ENCODE assay signal across 31 cellular contexts in genomic region chr20:52847029-52847660, GRCh38.
DNase-seq lines count a peak whose midpoint lies in the region; ATAC-seq and TF ChIP-seq lines count a peak whose summit lies in the region.
"Had no signal": no experiment of that assay in that cellular context is flagged by ENCODE, and none has a peak within 500 bp of the region (broad histone marks: within the 10 kb centered on the region; RNA-seq: fewer than 3 reads in every experiment).

No MANE protein-coding gene starts in this region.

- TF ChIP-seq CTCF in RWPE1 (conservative IDR thresholded peaks at IDR 0.05; ENCODE audit: low read depth) (no peak), ascending aorta (IDR thresholded peaks at IDR 0.05) (no peak)

- H3K9me3 Mint-ChIP-seq in CD8-positive, alpha-beta memory T cell = peaks cover 0 to 2% (median 0%) of the 10 kb centered on the region in 5 donors
- H3K9me3 Mint-ChIP-seq: activated CD4-positive, alpha-beta memory T cell treated with anti-CD3 and anti-CD28 coated beads for 36 hours; activated T-cell treated with anti-CD3 and anti-CD28 coated beads, Interleukin-2, amount 50 U/mL, for 72 hours; stimulated activated effector memory CD8-positive, alpha-beta T cell treated with anti-CD3 and anti-CD28 coated beads, Interleukin-12 subunit alpha, Interleukin-12 subunit beta, amount 100 ng/mL, for 72 hours had no signal

- H3K27ac Mint-ChIP-seq in CD8-positive, alpha-beta memory T cell = no peak overlapping the region
- H3K27ac Mint-ChIP-seq: activated CD4-positive, alpha-beta memory T cell treated with anti-CD3 and anti-CD28 coated beads for 36 hours; activated T-cell treated with anti-CD3 and anti-CD28 coated beads, Interleukin-2, amount 50 U/mL, for 72 hours; CD14-positive monocyte; naive B cell; stimulated activated effector memory CD8-positive, alpha-beta T cell treated with anti-CD3 and anti-CD28 coated beads, Interleukin-12 subunit alpha, Interleukin-12 subunit beta, amount 100 ng/mL, for 72 hours had no signal

- H3K27me3 ChIP-seq in ascending aorta = no peaks in the 10 kb centered on the region
- H3K27me3 ChIP-seq in CD8-positive, alpha-beta memory T cell (ENCODE audit: insufficient read depth, low read length, poor library complexity, severe bottlenecking) = no peaks in the 10 kb centered on the region
- H3K27me3 ChIP-seq: adrenal gland, MG63 had no signal

- no peaks in the 10 kb centered on the region for H3K4me1 Mint-ChIP-seq in CD8-positive, alpha-beta memory T cell
- H3K4me1 Mint-ChIP-seq: CD14-positive monocyte; naive B cell; stimulated activated effector memory CD8-positive, alpha-beta T cell treated with anti-CD3 and anti-CD28 coated beads, Interleukin-12 subunit alpha, Interleukin-12 subunit beta, amount 100 ng/mL, for 72 hours had no signal

- peak; percentile 75 for DNase-seq in M059J (ENCODE audit: low read depth)
- DNase-seq in RWPE1 (ENCODE audit: low spot score) = peak; percentile 35
- peak; percentile 1 for DNase-seq in renal cortical epithelial cell (ENCODE audit: low read depth)
- no peak for DNase-seq in ascending aorta (ENCODE audit: low spot score in 2 of 2)
- no peak for DNase-seq in CD8-positive, alpha-beta memory T cell
- DNase-seq: activated CD4-positive, alpha-beta memory T cell treated with anti-CD3 and anti-CD28 coated beads for 36 hours; activated CD4-positive, alpha-beta T cell treated with anti-CD3 and anti-CD28 coated beads for 1 hour; activated naive CD4-positive, alpha-beta T cell treated with Interleukin-2 at 50 U/mL for 16 hours; activated T-cell treated with anti-CD3 and anti-CD28 coated beads, Interleukin-2, amount 50 U/mL, for 72 hours; adrenal gland; dorsolateral prefrontal cortex; GOT3; islet precursor cell; KBM-7; left ventricle myocardium superior; MG63; midbrain; naive B cell; NCI-H1105; NCI-H187 treated with DMSO at 0.1 percent for 48 hours; NCI-H526 treated with DMSO at 0.1 percent for 48 hours; nucleus accumbens; PC-9; SHP77; trophoblast cell had no signal

- intact Hi-C loops in ascending aorta (cut with DNase I) = no loop called here

- H3K36me3 ChIP-seq in ascending aorta = no peaks in the 10 kb centered on the region
- no peaks in the 10 kb centered on the region for H3K36me3 ChIP-seq in CD8-positive, alpha-beta memory T cell (ENCODE audit: insufficient read depth, low read length)
- H3K36me3 ChIP-seq: adrenal gland, MG63, prostate gland had no signal

- no peaks in the 10 kb centered on the region for H3K4me1 ChIP-seq in ascending aorta
- no peaks in the 10 kb centered on the region for H3K4me1 ChIP-seq in CD8-positive, alpha-beta memory T cell (ENCODE audit: insufficient read depth, low read length)
- H3K4me1 ChIP-seq: prostate gland had no signal

- H3K4me3 ChIP-seq in ascending aorta = no peak overlapping the region
- no peak overlapping the region for H3K4me3 ChIP-seq in CD8-positive, alpha-beta memory T cell (ENCODE audit: low read length)
- H3K4me3 ChIP-seq: adrenal gland, dorsolateral prefrontal cortex, MG63, PC-9, prostate gland had no signal

- no peaks in the 10 kb centered on the region for H3K9me3 ChIP-seq in ascending aorta
- no peaks in the 10 kb centered on the region for H3K9me3 ChIP-seq in CD8-positive, alpha-beta memory T cell (ENCODE audit: low read length)
- H3K9me3 ChIP-seq: adrenal gland, MG63, prostate gland had no signal

- ATAC-seq in esophagus mucosa (peak; percentile 82), HG03097 (IDR thresholded peaks at IDR 0.05; ENCODE audit: low FRiP score, unreplicated experiment) (no peak)
- ATAC-seq: activated T-cell treated with anti-CD3 and anti-CD28 coated beads, Interleukin-2, amount 50 U/mL, for 72 hours; left ventricle myocardium superior; stimulated activated effector memory CD8-positive, alpha-beta T cell treated with anti-CD3 and anti-CD28 coated beads, Interleukin-12 subunit alpha, Interleukin-12 subunit beta, amount 100 ng/mL, for 72 hours had no signal

- POLR2A ChIA-PET in RWPE1 (lab: Yijun Ruan, JAX; ENCODE audit: low non-redundant PET) = no interaction called here
- POLR2A ChIA-PET in CD8-positive, alpha-beta memory T cell (lab: Charles Lee) = no interaction called here

- CTCF ChIA-PET in RWPE1 (lab: Yijun Ruan, JAX) = no interaction called here
- CTCF ChIA-PET in CD8-positive, alpha-beta memory T cell (lab: Charles Lee) = no interaction called here

- peaks cover 0 to 1% (median 0%) of the 10 kb centered on the region in 3 donors for H3K36me3 Mint-ChIP-seq in CD8-positive, alpha-beta memory T cell
- H3K36me3 Mint-ChIP-seq: activated CD4-positive, alpha-beta memory T cell treated with anti-CD3 and anti-CD28 coated beads for 36 hours; brain; CD14-positive monocyte; naive B cell; stimulated activated effector memory CD8-positive, alpha-beta T cell treated with anti-CD3 and anti-CD28 coated beads, Interleukin-12 subunit alpha, Interleukin-12 subunit beta, amount 100 ng/mL, for 72 hours had no signal

- H3K27me3 Mint-ChIP-seq in CD8-positive, alpha-beta memory T cell = peaks cover 13 to 61% of the 10 kb centered on the region in 2 donors

- H3K27ac ChIP-seq in RWPE1 (no peak overlapping the region), ascending aorta (no peak overlapping the region)
- no peak overlapping the region for H3K27ac ChIP-seq in CD8-positive, alpha-beta memory T cell (ENCODE audit: low read depth, low read length)
- H3K27ac ChIP-seq: adrenal gland, dorsolateral prefrontal cortex, PC-9 had no signal

- H3K4me3 Mint-ChIP-seq in CD8-positive, alpha-beta memory T cell = no peak overlapping the region
- H3K4me3 Mint-ChIP-seq: activated CD4-positive, alpha-beta memory T cell treated with anti-CD3 and anti-CD28 coated beads for 36 hours; activated T-cell treated with anti-CD3 and anti-CD28 coated beads, Interleukin-2, amount 50 U/mL, for 72 hours; brain; CD14-positive monocyte; naive B cell; stimulated activated effector memory CD8-positive, alpha-beta T cell treated with anti-CD3 and anti-CD28 coated beads, Interleukin-12 subunit alpha, Interleukin-12 subunit beta, amount 100 ng/mL, for 72 hours had no signal

Comparison
In these comparisons a context has a peak if more than half of its experiments do, and no peak if none do; other contexts are left out.
1. DNase-seq: peak in M059J (single experiment), RWPE1 (single experiment) and renal cortical epithelial cell (single experiment); none in ascending aorta (0 of 2) and CD8-positive, alpha-beta memory T cell (0 of 5).